ENCODE assay signal across 13 cellular contexts in the genomic region with DNA sequence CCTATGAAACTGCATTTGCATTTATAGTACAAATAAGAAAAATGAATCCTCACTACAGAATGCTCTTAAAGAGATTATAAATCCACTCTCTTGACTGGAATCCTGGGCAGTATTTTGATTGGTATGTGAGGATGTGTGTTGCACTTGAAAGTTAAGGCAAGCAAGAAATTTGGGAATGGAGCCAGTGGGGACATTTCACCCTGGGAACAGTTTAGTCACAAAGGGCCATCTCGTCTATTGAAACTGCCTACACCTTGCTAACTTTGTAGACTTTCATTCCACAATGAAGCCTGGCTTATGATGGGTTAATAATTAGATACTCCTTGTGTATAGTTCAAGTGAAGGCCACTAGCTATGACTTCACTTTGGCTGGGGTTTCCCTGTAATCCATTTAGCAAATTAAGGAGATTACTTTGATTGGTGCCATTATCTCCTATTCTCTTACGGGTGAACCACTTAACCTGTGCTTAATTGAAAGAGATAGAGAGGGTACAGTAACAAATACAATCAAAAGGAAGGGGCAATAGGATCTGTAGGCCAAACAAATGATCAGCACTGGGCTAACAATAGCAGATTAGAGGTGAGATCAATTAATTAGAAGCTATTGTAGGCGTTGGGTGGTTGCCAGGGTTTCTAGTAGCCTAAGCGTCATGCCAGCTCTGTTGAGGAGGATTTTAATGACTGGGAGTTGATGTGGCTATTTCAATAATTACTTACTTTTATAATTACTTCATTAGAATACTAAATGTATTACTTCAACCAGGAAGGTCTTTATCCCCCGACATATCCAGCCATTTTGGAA.
DNase-seq lines count a peak whose midpoint lies in the region; ATAC-seq and TF ChIP-seq lines count a peak whose summit lies in the region.
"Had no signal": no experiment of that assay in that cellular context is flagged by ENCODE, and none has a peak within 500 bp of the region (broad histone marks: within the 10 kb centered on the region; RNA-seq: fewer than 3 reads in every experiment).

No MANE protein-coding gene starts in this region.

- H3K4me3 ChIP-seq in retinal pigment epithelial cell (ENCODE audit: low read length) (no peak overlapping the region), MG63 (no peak overlapping the region)

- H3K9me3 ChIP-seq in MG63, result no peaks in the 10 kb centered on the region

- TF ChIP-seq CTCF in retinal pigment epithelial cell (conservative IDR thresholded peaks at IDR 0.05; ENCODE audit: low read depth, low read length), result no peak

- DNase-seq in DMS79 treated with DMSO at 0.1 percent for 48 hours (lab: John Stamatoyannopoulos, UW) (peak; percentile 85), NCI-H1436 (lab: John Stamatoyannopoulos, UW) (peak; percentile 36), NCI-H82 treated with DMSO at 0.1 percent for 48 hours (lab: John Stamatoyannopoulos, UW; ENCODE audit: unreplicated experiment) (peak; percentile 85), retinal pigment epithelial cell (ENCODE audit: low read depth) (peak; percentile 25), MG63 (no peak), SKM-1 treated with dmso at 0.1 percent for 144 hours (lab: John Stamatoyannopoulos, UW; ENCODE audit: unreplicated experiment) (no peak)
- DNase-seq: CD4-positive, CD25-positive, alpha-beta regulatory T cell; DND-41; H9; NCI-H187; SHP77; T-helper 2 cell had no signal

- no peaks in the 10 kb centered on the region for H3K36me3 ChIP-seq in MG63

- ATAC-seq in HG03442 (IDR thresholded peaks at IDR 0.05; ENCODE audit: unreplicated experiment), result no peak

- no peaks in the 10 kb centered on the region for H3K27me3 ChIP-seq in MG63

Comparison
In these comparisons a context has a peak if more than half of its experiments do, and no peak if none do; other contexts are left out.
1. DNase-seq: peak in DMS79 treated with DMSO at 0.1 percent for 48 hours (single experiment), NCI-H1436 (single experiment), NCI-H82 treated with DMSO at 0.1 percent for 48 hours (single experiment) and retinal pigment epithelial cell (single experiment); none in MG63 (single experiment) and SKM-1 treated with dmso at 0.1 percent for 144 hours (single experiment).